In the genomic region with DNA sequence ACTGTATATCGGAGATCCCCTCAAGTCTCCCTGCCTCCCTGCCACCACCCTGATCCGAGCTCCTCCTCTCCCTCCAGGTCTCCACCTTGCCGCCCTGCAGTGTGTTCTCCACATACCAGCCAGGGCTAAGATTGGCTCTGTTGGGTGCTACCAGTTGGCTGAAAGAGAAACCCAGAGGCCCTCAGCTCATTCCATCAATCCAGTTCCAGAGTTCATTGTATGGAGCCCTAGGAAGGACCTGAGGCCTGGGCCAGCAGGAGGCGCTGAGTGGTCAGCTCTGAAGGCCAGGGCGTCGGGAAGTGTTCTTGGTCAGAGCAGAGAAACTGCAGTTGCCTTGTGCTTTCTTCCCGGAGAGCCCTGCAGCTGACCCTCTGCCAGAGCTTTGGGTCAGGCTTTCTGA, we compare ENCODE assay signal across 10 cellular contexts. TPM values are rescaled to one million over a fixed set of nuclear protein-coding genes. Genes with fewer than 3 reads are reported as not detected.
DNase-seq lines count a peak whose midpoint lies in the region; ATAC-seq, FAIRE-seq and TF ChIP-seq lines count a peak whose summit lies in the region.
"Had no signal": no experiment of that assay in that cellular context is flagged by ENCODE, and none has a peak within 500 bp of the region (broad histone marks: within the 10 kb centered on the region; RNA-seq: fewer than 3 reads in every experiment).

No MANE protein-coding gene starts in this region.

- H3K27ac ChIP-seq in DND-41 (ENCODE audit: low read length) (no peak overlapping the region), GM12878 (ENCODE audit: control insufficient read depth, insufficient read depth) (no peak overlapping the region), HepG2 (ENCODE audit: extremely low read length, insufficient read depth, low read length) (no peak overlapping the region)
- H3K27ac ChIP-seq: left lung had no signal

- H2AFZ ChIP-seq in DND-41 (ENCODE audit: low read depth, low read length) (peak overlapping the region; percentile 41; the same call in 1 of the 2 replicates), GM12878 (ENCODE audit: control insufficient read depth, low read depth, low read length) (peak overlapping the region; percentile 15; the same call in 1 of the 2 replicates), HepG2 (ENCODE audit: low read length) (no peak overlapping the region)

- no peak overlapping the region for H3K9ac ChIP-seq in DND-41 (ENCODE audit: low read depth, low read length)
- H3K9ac ChIP-seq in GM12878 (ENCODE audit: control insufficient read depth, insufficient read depth, low read length), result no peak overlapping the region
- no peak overlapping the region for H3K9ac ChIP-seq in HepG2 (ENCODE audit: insufficient read depth, low read depth, low read length)

- peaks cover 22% of the 10 kb centered on the region for H3K4me1 ChIP-seq in DND-41 (ENCODE audit: insufficient read depth, low read length)
- H3K4me1 ChIP-seq in GM12878 (ENCODE audit: control insufficient read depth, insufficient read depth, low read length), result peaks cover 4% of the 10 kb centered on the region
- peaks cover 27% of the 10 kb centered on the region for H3K4me1 ChIP-seq in HepG2 (ENCODE audit: insufficient read depth, low read length)

- H3K4me2 ChIP-seq in DND-41 (ENCODE audit: insufficient read depth, low read length), result no peak overlapping the region
- H3K4me2 ChIP-seq in GM12878 (ENCODE audit: control insufficient read depth, insufficient read depth), result no peak overlapping the region
- H3K4me2 ChIP-seq in HepG2 (ENCODE audit: low read depth, low read length), result peak overlapping the region; percentile 8; the same call in 1 of the 2 replicates

- RAD21 ChIA-PET in GM12878 (lab: Charles Lee; ENCODE audit: unreplicated experiment), result interaction anchor here (0.7 to 1.8 kb wide), 4 partner anchors 42 to 61 kb away, joined by 4 to 11 read pairs (median 4); no protein-coding TSS in a partner anchor

- H3K27me3 ChIP-seq in DND-41 (ENCODE audit: insufficient read depth, low read length, poor library complexity) (no peaks in the 10 kb centered on the region), GM12878 (replicated peaks in 1 of 2; ENCODE audit: control insufficient read depth in 2 of 2, insufficient read depth in 2 of 2, low read length in 1 of 2) (no peaks in the 10 kb centered on the region), HepG2 (ENCODE audit: control insufficient read depth in 1 of 2, insufficient read depth in 2 of 2, low read length in 2 of 2) (peaks cover 0 to 5% of the 10 kb centered on the region in 2 experiments; a peak in 1 of 5 replicates)
- H3K27me3 ChIP-seq: left lung had no signal

- 45% methylated on average over 7 of the region's 7 CpGs for WGBS in GM12878 (ENCODE audit: insufficient coverage, insufficient replicate concordance, low lambda C conversion rate, missing lambda C conversion rate)
- 30% methylated on average over 6 of the region's 7 CpGs for WGBS in HepG2 (ENCODE audit: low lambda C conversion rate)

- CTCF ChIA-PET in GM12878 (lab: Yijun Ruan, JAX) (interaction anchor here (0.5 to 1.3 kb wide), 20 partner anchors 10 to 970 kb away, joined by 3 to 5 read pairs (median 3); no protein-coding TSS in a partner anchor), HepG2 (lab: Yijun Ruan, JAX; ENCODE audit: low intra/inter-chr PET ratio, low total read pairs) (no interaction called here)

- TF ChIP-seq RAD21 in Ishikawa (IDR thresholded peaks at IDR 0.05; ENCODE audit: low read depth) (peak; percentile 42), GM12878 (IDR thresholded peaks at IDR 0.05; ENCODE audit: insufficient read depth, low read depth, low read length) (peak; percentile 92), HepG2 (CRISPR knock-in tag; IDR thresholded peaks at IDR 0.05) (no peak)

- DNase-seq in DND-41 (no peak), GM12878 (ENCODE audit: low read depth, low spot score) (no peak), HepG2 (ENCODE audit: low spot score) (no peak), NCI-H345 treated with DMSO at 0.1 percent for 48 hours (lab: John Stamatoyannopoulos, UW; ENCODE audit: unreplicated experiment) (no peak), middle frontal gyrus (ENCODE audit: extremely low spot score, low spot score) (no peak), NCI-H2029 treated with DMSO at 0.1 percent for 48 hours (lab: John Stamatoyannopoulos, UW) (no peak)
- DNase-seq in activated CD4-positive, CD25-positive, alpha-beta regulatory T cell treated with anti-CD3 and anti-CD28 coated beads, Interleukin-2, amount 50 U/mL, for 72 hours, result no peak
- DNase-seq: activated naive CD8-positive, alpha-beta T cell treated with anti-CD3 and anti-CD28 coated beads, Interleukin-2, amount 50 U/mL, for 24 hours; left lung had no signal

- TF ChIP-seq CTCF in DND-41 (IDR thresholded peaks at IDR 0.05; ENCODE audit: borderline replicate concordance, extremely low read depth, low read length, poor library complexity, severe bottlenecking) (peak; percentile 32), GM12878 (IDR thresholded peaks at IDR 0.05 in 2 of 3, conservative IDR thresholded peaks at IDR 0.05 in 1 of 3; ENCODE audit: control insufficient read depth in 2 of 3, extremely low read depth in 1 of 3, insufficient read depth in 1 of 3, low read depth in 3 of 3, low read length in 3 of 3) (peak; percentile 33 to 63 (median 52); a peak in 5 of 6 replicates), HepG2 (CRISPR knock-in tag; IDR thresholded peaks at IDR 0.05) (peak; percentile 61)

- SMC1A ChIA-PET in GM12878 (lab: Charles Lee; ENCODE audit: uncharacterized antibody, unreplicated experiment), result interaction anchor here (1.4 kb wide), 1 partner anchor 77 kb away, joined by 5 read pairs; no protein-coding TSS in a partner anchor

- POLR2A ChIA-PET in GM12878 (lab: Charles Lee), result interaction anchor here (0.6 kb wide), 1 partner anchor 220 kb away, joined by 3 read pairs; no protein-coding TSS in a partner anchor
- POLR2A ChIA-PET in HepG2 (lab: Yijun Ruan, JAX), result no interaction called here

- H3K79me2 ChIP-seq in DND-41 (ENCODE audit: insufficient read depth, low read length), result peaks cover 31% of the 10 kb centered on the region
- peaks cover 18% of the 10 kb centered on the region for H3K79me2 ChIP-seq in GM12878 (ENCODE audit: control insufficient read depth, insufficient read depth, low read length)
- H3K79me2 ChIP-seq in HepG2 (ENCODE audit: insufficient read depth, low read length), result peaks cover 14% of the 10 kb centered on the region

- H3K4me3 ChIP-seq in DND-41 (ENCODE audit: low read depth in 1 of 2, low read length in 2 of 2) (no peak overlapping the region), GM12878 (no peak overlapping the region), HepG2 (replicated peaks in 1 of 3; ENCODE audit: insufficient read depth in 1 of 3, low read depth in 2 of 3, low read length in 3 of 3) (no peak overlapping the region; a peak in 1 of 6 replicates)
- H3K4me3 ChIP-seq: left lung had no signal

- ATAC-seq in DND-41 (ENCODE audit: insufficient read depth, low read depth) (no peak), GM12878 (peak; percentile 47; the same call in 2 of the 3 replicates), HepG2 (peak; percentile 67)
- ATAC-seq: activated naive CD8-positive, alpha-beta T cell treated with anti-CD3 and anti-CD28 coated beads, Interleukin-2, amount 50 U/mL, for 24 hours; left lung had no signal

- peaks cover 3% of the 10 kb centered on the region; the same call in 1 of the 2 replicates for H3K36me3 ChIP-seq in DND-41 (ENCODE audit: insufficient read depth, low read length)
- no peaks in the 10 kb centered on the region for H3K36me3 ChIP-seq in GM12878 (ENCODE audit: control insufficient read depth in 2 of 2, insufficient read depth in 2 of 2, low read length in 1 of 2)
- no peaks in the 10 kb centered on the region for H3K36me3 ChIP-seq in HepG2 (replicated peaks in 1 of 2; ENCODE audit: control insufficient read depth in 1 of 2, insufficient read depth in 2 of 2, low read length in 2 of 2)
- H3K36me3 ChIP-seq: left lung had no signal

- H4K20me1 ChIP-seq in DND-41 (ENCODE audit: insufficient read depth, low read length) (no peaks in the 10 kb centered on the region; the same call in 1 of the 2 replicates), GM12878 (ENCODE audit: control insufficient read depth, insufficient read depth) (no peaks in the 10 kb centered on the region), HepG2 (ENCODE audit: insufficient read depth, low read length) (no peaks in the 10 kb centered on the region)

- no peak for TF ChIP-seq EP300 in Ishikawa (IDR thresholded peaks at IDR 0.05; ENCODE audit: borderline replicate concordance)
- TF ChIP-seq EP300 in GM12878 (IDR thresholded peaks at IDR 0.05; ENCODE audit: borderline replicate concordance in 1 of 2, control insufficient read depth in 1 of 2, low read depth in 2 of 2, low read length in 2 of 2), result no peak
- no peak for TF ChIP-seq EP300 in HepG2 (IDR thresholded peaks at IDR 0.05; ENCODE audit: low read depth in 2 of 2, low read length in 2 of 2)
- TF ChIP-seq EP300 in HepG2 (CRISPR knock-in tag; IDR thresholded peaks at IDR 0.05; ENCODE audit: borderline replicate concordance), result no peak

- in situ Hi-C loops in GM12878 (cut with MboI), result no loop called here
- in situ Hi-C loops in HepG2 (cut with HindIII; ENCODE audit: extremely low pct_ligation_motif_present, low pct_unique_long_range_greater_than_20kb), result no loop called here

- no peak for TF ChIP-seq POLR2A in GM12878 (IDR thresholded peaks at IDR 0.05; ENCODE audit: low read depth, low read length)
- no peak for TF ChIP-seq POLR2A in HepG2 (IDR thresholded peaks at IDR 0.05; ENCODE audit: insufficient read depth in 1 of 2, low read depth in 2 of 2, low read length in 2 of 2)

- BruUV-seq in GM12878 (replicated peaks; lab: Mats Ljungman, UMichigan) (no TSS peak), HepG2 (replicated peaks; lab: Mats Ljungman, UMichigan) (no TSS peak)

- H3K9me3 ChIP-seq in DND-41 (ENCODE audit: insufficient read depth, low read length, severe bottlenecking) (no peaks in the 10 kb centered on the region), GM12878 (replicated peaks; ENCODE audit: control insufficient read depth, insufficient read depth, low read length) (no peaks in the 10 kb centered on the region), HepG2 (ENCODE audit: low read length) (no peaks in the 10 kb centered on the region)
- H3K9me3 ChIP-seq: left lung had no signal

- intact Hi-C loops in GM12878 (cut with micrococcal nuclease; ENCODE audit: unreplicated experiment) (loop anchor here (5.0 kb wide), 1 partner anchor 43 kb away; no protein-coding TSS in a partner anchor), HepG2 (cut with micrococcal nuclease; ENCODE audit: unreplicated experiment) (no loop called here)

- FAIRE-seq in GM12878 (lab: Jason Lieb, UNC) (no peak), HepG2 (lab: Jason Lieb, UNC) (no peak)

RNA-seq across cellular contexts. Expression of a gene that starts 2.2 kb away (rescaled TPM):
- 173 TPM in 2 replicates for total RNA-seq in GM12878 (2013; cell fraction: nucleolus; rRNA removed)
- total RNA-seq in GM12878 (2014; rRNA removed) (43.5 and 47.3 TPM in 2 replicates), GM12878 (2014; rRNA removed; fragmentation: Illumina TruSeq; extraction: Trizol) (19.9 and 22.1 TPM in 2 replicates), GM12878 (2021) (41.9 and 47.1 TPM in 2 replicates), HepG2 (2016; rRNA removed; fragmentation: Illumina TruSeq; extraction: Trizol) (18.2 and 28.5 TPM in 2 replicates)
- polyA plus RNA-seq in GM12878 (2011; ENCODE audit: low read depth), result 7.4 TPM
- polyA plus RNA-seq in GM12878 (2011; rRNA removed) (7.4 and 12.4 TPM in 2 replicates), GM12878 (2014; fragmentation: Illumina TruSeq; extraction: Trizol) (12.8 and 29.6 TPM in 2 replicates), GM12878 (2014; fragmentation: Nextera tagmentation; extraction: Ambion mirVana) (1 to 10 TPM in 1 of 2 experiments, under 1 TPM in 1; 0.60 to 1.6 TPM), GM12878 (2014; rRNA removed) (40.9 and 47.9 TPM in 2 replicates), GM12878 (2016; fragmentation: Nextera tagmentation; extraction: Ambion mirVana) (10 to 100 TPM; 37.8 to 45.2 TPM), HepG2 (2011; rRNA removed) (29.7 and 36.2 TPM in 2 replicates)
- polyA plus RNA-seq in GM12878 (2011; cell fraction: cytosol; rRNA removed), result 15.5 and 17.6 TPM in 2 replicates
- polyA plus RNA-seq in GM12878 (2011; cell fraction: nucleus; rRNA removed), result 137 and 161 TPM in 2 replicates
- 16.8 and 19.0 TPM in 2 replicates for polyA plus RNA-seq in GM12878 (2012)
- polyA minus RNA-seq in GM12878 (2011; rRNA and poly(A)+ RNA removed), result 17.1 and 23.3 TPM in 2 replicates
- 6.9 and 8.7 TPM in 2 replicates for polyA minus RNA-seq in GM12878 (2011; cell fraction: cytosol; rRNA and poly(A)+ RNA removed)
- 31.7 and 48.4 TPM in 2 replicates for polyA minus RNA-seq in GM12878 (2011; cell fraction: nucleus; rRNA and poly(A)+ RNA removed)
- 15.2 and 19.6 TPM in 2 replicates for total RNA-seq in HepG2 (2016; cell fraction: cytosol; rRNA removed; fragmentation: Illumina TruSeq; extraction: Trizol; ENCODE audit: low read depth)
- 16.3 and 26.7 TPM in 2 replicates for total RNA-seq in HepG2 (2016; cell fraction: insoluble cytoplasmic fraction; rRNA removed; fragmentation: Illumina TruSeq; extraction: Trizol)
- 11.0 and 11.7 TPM in 2 replicates for total RNA-seq in HepG2 (2016; cell fraction: membrane; rRNA removed; fragmentation: Illumina TruSeq; extraction: Trizol)
- 44.1 and 55.2 TPM in 2 replicates for total RNA-seq in HepG2 (2016; cell fraction: nucleus; rRNA removed; fragmentation: Illumina TruSeq; extraction: Trizol)
- 8.8 and 12.0 TPM in 2 replicates for polyA plus RNA-seq in HepG2 (2011; cell fraction: cytosol; rRNA removed)
- polyA plus RNA-seq in HepG2 (2011; cell fraction: nucleus; rRNA removed), result 321 and 373 TPM in 2 replicates
- 22.3 and 45.3 TPM in 2 replicates for polyA plus RNA-seq in HepG2 (2012)
- 1.6 and 1.8 TPM in 2 replicates for polyA plus RNA-seq in HepG2 (2016; cell fraction: cytosol; fragmentation: Illumina TruSeq; extraction: Trizol; ENCODE audit: low read depth)
- polyA plus RNA-seq in HepG2 (2016; cell fraction: insoluble cytoplasmic fraction; fragmentation: Illumina TruSeq; extraction: Trizol; ENCODE audit: low read depth), result 13.9 and 14.0 TPM in 2 replicates
- 2.7 and 2.9 TPM in 2 replicates for polyA plus RNA-seq in HepG2 (2016; cell fraction: membrane; fragmentation: Illumina TruSeq; extraction: Trizol; ENCODE audit: low read depth)
- polyA plus RNA-seq in HepG2 (2016; cell fraction: nucleus; fragmentation: Illumina TruSeq; extraction: Trizol; ENCODE audit: insufficient read depth, low read depth), result 115 and 122 TPM in 2 replicates
- 29.4 and 31.9 TPM in 2 replicates for polyA minus RNA-seq in HepG2 (2011; rRNA and poly(A)+ RNA removed; ENCODE audit: low replicate concordance)
- polyA minus RNA-seq in HepG2 (2011; cell fraction: cytosol; rRNA and poly(A)+ RNA removed), result 3.7 and 5.9 TPM in 2 replicates
- 49.7 and 52.4 TPM in 2 replicates for polyA minus RNA-seq in HepG2 (2011; cell fraction: nucleus; rRNA and poly(A)+ RNA removed)

RNA-seq across cellular contexts. Expression of a gene that starts 32.1 kb away (rescaled TPM):
- total RNA-seq in GM12878 (2013; cell fraction: nucleolus; rRNA removed), result 25.4 and 26.9 TPM in 2 replicates
- total RNA-seq in GM12878 (2014; rRNA removed) (17.5 and 19.2 TPM in 2 replicates), GM12878 (2014; rRNA removed; fragmentation: Illumina TruSeq; extraction: Trizol) (7.5 and 8.5 TPM in 2 replicates), GM12878 (2021) (19.4 and 26.3 TPM in 2 replicates), HepG2 (2016; rRNA removed; fragmentation: Illumina TruSeq; extraction: Trizol) (19.6 and 20.4 TPM in 2 replicates)
- 2.6 TPM for polyA plus RNA-seq in GM12878 (2011; ENCODE audit: low read depth)
- polyA plus RNA-seq in GM12878 (2011; rRNA removed) (5.4 and 7.8 TPM in 2 replicates), GM12878 (2014; fragmentation: Illumina TruSeq; extraction: Trizol) (2.9 and 5.6 TPM in 2 replicates), GM12878 (2014; fragmentation: Nextera tagmentation; extraction: Ambion mirVana) (1 to 10 TPM in 1 of 2 experiments, under 1 TPM in 1; 0.55 to 2.0 TPM), GM12878 (2014; rRNA removed) (17.0 and 18.5 TPM in 2 replicates), GM12878 (2016; fragmentation: Nextera tagmentation; extraction: Ambion mirVana) (10 to 100 TPM; 10.9 to 11.6 TPM), HepG2 (2011; rRNA removed) (11.0 and 14.4 TPM in 2 replicates)
- polyA plus RNA-seq in GM12878 (2011; cell fraction: cytosol; rRNA removed), result 8.3 and 10.5 TPM in 2 replicates
- polyA plus RNA-seq in GM12878 (2011; cell fraction: nucleus; rRNA removed), result 26.6 and 27.9 TPM in 2 replicates
- 6.0 and 6.4 TPM in 2 replicates for polyA plus RNA-seq in GM12878 (2012)
- polyA minus RNA-seq in GM12878 (2011; rRNA and poly(A)+ RNA removed), result 3.5 and 10.0 TPM in 2 replicates
- polyA minus RNA-seq in GM12878 (2011; cell fraction: cytosol; rRNA and poly(A)+ RNA removed), result 2.6 and 5.2 TPM in 2 replicates
- 3.5 and 5.0 TPM in 2 replicates for polyA minus RNA-seq in GM12878 (2011; cell fraction: nucleus; rRNA and poly(A)+ RNA removed)
- total RNA-seq in HepG2 (2016; cell fraction: cytosol; rRNA removed; fragmentation: Illumina TruSeq; extraction: Trizol; ENCODE audit: low read depth), result 1.8 TPM in 2 replicates
- total RNA-seq in HepG2 (2016; cell fraction: insoluble cytoplasmic fraction; rRNA removed; fragmentation: Illumina TruSeq; extraction: Trizol), result 19.5 and 19.8 TPM in 2 replicates
- 5.8 and 7.5 TPM in 2 replicates for total RNA-seq in HepG2 (2016; cell fraction: membrane; rRNA removed; fragmentation: Illumina TruSeq; extraction: Trizol)
- total RNA-seq in HepG2 (2016; cell fraction: nucleus; rRNA removed; fragmentation: Illumina TruSeq; extraction: Trizol), result 13.2 and 13.5 TPM in 2 replicates
- polyA plus RNA-seq in HepG2 (2011; cell fraction: cytosol; rRNA removed), result 8.9 and 10.5 TPM in 2 replicates
- 51.0 and 62.2 TPM in 2 replicates for polyA plus RNA-seq in HepG2 (2011; cell fraction: nucleus; rRNA removed)
- 7.7 and 10.0 TPM in 2 replicates for polyA plus RNA-seq in HepG2 (2012)
- 1.2 and 1.9 TPM in 2 replicates for polyA plus RNA-seq in HepG2 (2016; cell fraction: cytosol; fragmentation: Illumina TruSeq; extraction: Trizol; ENCODE audit: low read depth)
- 11.3 and 12.7 TPM in 2 replicates for polyA plus RNA-seq in HepG2 (2016; cell fraction: insoluble cytoplasmic fraction; fragmentation: Illumina TruSeq; extraction: Trizol; ENCODE audit: low read depth)
- polyA plus RNA-seq in HepG2 (2016; cell fraction: membrane; fragmentation: Illumina TruSeq; extraction: Trizol; ENCODE audit: low read depth), result 3.0 and 4.1 TPM in 2 replicates
- 19.5 and 30.2 TPM in 2 replicates for polyA plus RNA-seq in HepG2 (2016; cell fraction: nucleus; fragmentation: Illumina TruSeq; extraction: Trizol; ENCODE audit: insufficient read depth, low read depth)
- 9.9 and 30.7 TPM in 2 replicates for polyA minus RNA-seq in HepG2 (2011; rRNA and poly(A)+ RNA removed; ENCODE audit: low replicate concordance)
- 9.1 and 9.8 TPM in 2 replicates for polyA minus RNA-seq in HepG2 (2011; cell fraction: cytosol; rRNA and poly(A)+ RNA removed)
- polyA minus RNA-seq in HepG2 (2011; cell fraction: nucleus; rRNA and poly(A)+ RNA removed), result 7.8 and 8.6 TPM in 2 replicates
